23 cellular contexts compared by ENCODE assay signal in genomic region chr6:33724281-33725023, GRCh38. TPM values are rescaled to one million over a fixed set of nuclear protein-coding genes. Genes with fewer than 3 reads are reported as not detected.
DNase-seq lines count a peak whose midpoint lies in the region; ATAC-seq and TF ChIP-seq lines count a peak whose summit lies in the region.
"Had no signal": no experiment of that assay in that cellular context is flagged by ENCODE, and none has a peak within 500 bp of the region (broad histone marks: within the 10 kb centered on the region; RNA-seq: fewer than 3 reads in every experiment).

No MANE protein-coding gene starts in this region.

- no peaks in the 10 kb centered on the region for H3K9me3 ChIP-seq in thyroid gland
- H3K9me3 ChIP-seq: right atrium auricular region, SK-N-SH, testis had no signal

- H3K4me1 Mint-ChIP-seq in activated T-cell treated with anti-CD3 and anti-CD28 coated beads, Interleukin-2, amount 50 U/mL, for 72 hours (ENCODE audit: low read depth), result peaks cover 15% of the 10 kb centered on the region
- H3K4me1 Mint-ChIP-seq in GM23338 (peaks cover 24% of the 10 kb centered on the region), brain (peaks cover 35% of the 10 kb centered on the region)

- peak overlapping the region in 1 of 2 donors; percentile 31 for H3K4me3 Mint-ChIP-seq in activated T-cell treated with anti-CD3 and anti-CD28 coated beads, Interleukin-2, amount 50 U/mL, for 72 hours
- H3K4me3 Mint-ChIP-seq in GM23338, result no peak overlapping the region
- H3K4me3 Mint-ChIP-seq in brain, result no peak overlapping the region
- H3K4me3 Mint-ChIP-seq: activated naive CD8-positive, alpha-beta T cell treated with anti-CD3 and anti-CD28 coated beads, Interleukin-2, amount 10 ng/mL, durations not matched to agents 7 days and 5 days had no signal

- no peak overlapping the region for H3K27ac ChIP-seq in GM23338 (ENCODE audit: low read depth)
- peak overlapping the region in 2 of 3 donors; percentile 65 to 76 for H3K27ac ChIP-seq in thyroid gland
- H3K27ac ChIP-seq: KMS-11, PC-9, right atrium auricular region, testis had no signal

- H2AFZ ChIP-seq in GM23338, result no peak overlapping the region
- H2AFZ ChIP-seq: PC-9 had no signal

- H3K36me3 Mint-ChIP-seq in activated T-cell treated with anti-CD3 and anti-CD28 coated beads, Interleukin-2, amount 50 U/mL, for 72 hours (ENCODE audit: insufficient read depth in 2 of 2), result no peaks in the 10 kb centered on the region
- H3K36me3 Mint-ChIP-seq in GM23338 (ENCODE audit: low read depth), result no peaks in the 10 kb centered on the region
- H3K36me3 Mint-ChIP-seq in brain, result no peaks in the 10 kb centered on the region
- H3K36me3 Mint-ChIP-seq: activated naive CD8-positive, alpha-beta T cell treated with anti-CD3 and anti-CD28 coated beads, Interleukin-2, amount 10 ng/mL, durations not matched to agents 7 days and 5 days had no signal

- H3K36me3 ChIP-seq in GM23338 (ENCODE audit: insufficient read depth) (no peaks in the 10 kb centered on the region), thyroid gland (no peaks in the 10 kb centered on the region)

- no peak for TF ChIP-seq CTCF in GM23338 (conservative IDR thresholded peaks at IDR 0.05; ENCODE audit: low read depth in 2 of 2)
- no peak for TF ChIP-seq CTCF in brain (conservative IDR thresholded peaks at IDR 0.05)
- TF ChIP-seq CTCF in thyroid gland (IDR thresholded peaks at IDR 0.05), result no peak

- intact Hi-C loops in thyroid gland (cut with DNase I), result no loop called here

- H3K4me3 ChIP-seq in GM23338, result no peak overlapping the region
- no peak overlapping the region for H3K4me3 ChIP-seq in thyroid gland (replicated peaks in 1 of 3)
- H3K4me3 ChIP-seq: PC-9, right atrium auricular region, testis had no signal

- H3K27me3 ChIP-seq in GM23338 (ENCODE audit: insufficient read depth) (no peaks in the 10 kb centered on the region), thyroid gland (no peaks in the 10 kb centered on the region)
- H3K27me3 ChIP-seq: right atrium auricular region, testis had no signal

- H3K27me3 Mint-ChIP-seq in activated T-cell treated with anti-CD3 and anti-CD28 coated beads, Interleukin-2, amount 50 U/mL, for 72 hours (ENCODE audit: low read depth), result peaks cover 14% of the 10 kb centered on the region
- H3K27me3 Mint-ChIP-seq in GM23338 (ENCODE audit: insufficient read depth, low read depth, poor library complexity) (peaks cover 6% of the 10 kb centered on the region), brain (peaks cover 12% of the 10 kb centered on the region)

- 70 to 72% methylated on average over 11 of the region's 11 CpGs for WGBS in thyroid gland, 2 donors

- no peak for ATAC-seq in activated T-cell treated with anti-CD3 and anti-CD28 coated beads, Interleukin-2, amount 50 U/mL, for 72 hours (replicated peaks in 1 of 2)
- peak; percentile 59 for ATAC-seq in GM23338
- ATAC-seq in GM18861 (IDR thresholded peaks at IDR 0.05; ENCODE audit: unreplicated experiment), result no peak
- ATAC-seq: Right ventricle myocardium inferior; stimulated activated naive CD8-positive, alpha-beta T cell treated with anti-CD3 and anti-CD28 coated beads, Interleukin-15, Interleukin-2, amounts not matched to agents 100 U/mL and 50 U/mL, for 24 hours had no signal

- DNase-seq in activated T-cell treated with anti-CD3 and anti-CD28 coated beads, Interleukin-2, amount 50 U/mL, for 72 hours, result no peak
- no peak for DNase-seq in activated T-cell treated with anti-CD3 and anti-CD28 coated beads, Interleukin-2, amount 50 U/mL, for 1 hour
- no peak for DNase-seq in GM23338 (ENCODE audit: low spot score)
- no peak for DNase-seq in thyroid gland
- no peak for DNase-seq in NCI-H1105 (lab: John Stamatoyannopoulos, UW)
- DNase-seq: activated naive CD8-positive, alpha-beta T cell treated with anti-CD3 and anti-CD28 coated beads, Interleukin-2, amount 10 ng/mL, durations not matched to agents 7 days and 5 days; erythroblast; HCEC 1CT; mesendoderm; NCI-H2029 treated with DMSO at 0.1 percent for 48 hours; NCI-H2227 treated with DMSO at 0.1 percent for 48 hours; NCI-H526 treated with DMSO at 0.1 percent for 48 hours; PC-9; SK-N-SH; small intestine; stimulated activated naive CD8-positive, alpha-beta T cell treated with anti-CD3 and anti-CD28 coated beads, Interleukin-15, Interleukin-2, amounts not matched to agents 100 U/mL and 50 U/mL, for 24 hours; testis had no signal

- H3K79me2 ChIP-seq in GM23338 (replicated peaks; ENCODE audit: insufficient read depth), result no peaks in the 10 kb centered on the region

- H3F3A ChIP-seq in GM23338 (replicated peaks; ENCODE audit: low read depth), result no peaks in the 10 kb centered on the region

- H3K4me2 ChIP-seq in GM23338, result no peak overlapping the region
- H3K4me2 ChIP-seq: KMS-11, PC-9, SK-N-SH had no signal

- H3K27ac Mint-ChIP-seq in activated T-cell treated with anti-CD3 and anti-CD28 coated beads, Interleukin-2, amount 50 U/mL, for 72 hours, result peak overlapping the region; percentile 18
- H3K27ac Mint-ChIP-seq in GM23338 (no peak overlapping the region), brain (peak overlapping the region in 4 of 5 experiments; percentile 13 to 66 (median 46))
- H3K27ac Mint-ChIP-seq: activated naive CD8-positive, alpha-beta T cell treated with anti-CD3 and anti-CD28 coated beads, Interleukin-2, amount 10 ng/mL, durations not matched to agents 7 days and 5 days had no signal

- H3K4me1 ChIP-seq in GM23338 (ENCODE audit: insufficient read depth) (no peaks in the 10 kb centered on the region), thyroid gland (peaks cover 49 to 58% of the 10 kb centered on the region in 2 donors)
- H3K4me1 ChIP-seq: testis had no signal

- H4K20me1 ChIP-seq in GM23338 (replicated peaks; ENCODE audit: insufficient read depth), result no peaks in the 10 kb centered on the region

- no peak for TF ChIP-seq POLR2A in thyroid gland (IDR thresholded peaks at IDR 0.05)

- no peaks in the 10 kb centered on the region for H3K9me3 Mint-ChIP-seq in activated T-cell treated with anti-CD3 and anti-CD28 coated beads, Interleukin-2, amount 50 U/mL, for 72 hours
- H3K9me3 Mint-ChIP-seq in GM23338 (no peaks in the 10 kb centered on the region), brain (no peaks in the 10 kb centered on the region)
- H3K9me3 Mint-ChIP-seq: activated naive CD8-positive, alpha-beta T cell treated with anti-CD3 and anti-CD28 coated beads, Interleukin-2, amount 10 ng/mL, durations not matched to agents 7 days and 5 days had no signal

- no peaks in the 10 kb centered on the region for H3K9me2 ChIP-seq in GM23338 (ENCODE audit: insufficient read depth)
- H3K9me2 ChIP-seq: SK-N-SH had no signal

RNA-seq across cellular contexts. Expression of gene UQCC2, which starts 13.0 kb away (rescaled TPM):
- 10 to 100 TPM; 50.6 to 59.9 TPM for total RNA-seq in activated T-cell treated with anti-CD3 and anti-CD28 coated beads, Interleukin-2, amount 50 U/mL, for 72 hours
- 33.9 and 48.9 TPM in 2 replicates for total RNA-seq in GM23338 (2014; rRNA removed; shearing (Covaris generic))
- 379 and 450 TPM in 2 replicates for polyA plus RNA-seq in GM23338 (2016; fragmentation: Nextera tagmentation; extraction: Ambion mirVana)
- 148 TPM for polyA plus RNA-seq in brain (ENCODE audit: insufficient read depth, low read depth, low replicate concordance)
- 10 to 100 TPM; 21.1 to 74.7 (median 32.7) TPM for total RNA-seq in thyroid gland

RNA-seq across cellular contexts. Expression of gene IP6K3, which starts 22.3 kb away (rescaled TPM):
- not detected for total RNA-seq in activated T-cell treated with anti-CD3 and anti-CD28 coated beads, Interleukin-2, amount 50 U/mL, for 72 hours
- total RNA-seq in GM23338 (2014; rRNA removed; shearing (Covaris generic)), result 0.14 TPM in 1 of 2 replicates, not detected in the other
- 0.16 TPM in 2 replicates for polyA plus RNA-seq in GM23338 (2016; fragmentation: Nextera tagmentation; extraction: Ambion mirVana)
- polyA plus RNA-seq in brain (ENCODE audit: insufficient read depth, low read depth, low replicate concordance), result 6.4 TPM
- total RNA-seq in thyroid gland, result 10 to 100 TPM in 3 of 4 donors, 1 to 10 TPM in 1; 7.9 to 20.5 (median 17.1) TPM
- total RNA-seq: activated naive CD8-positive, alpha-beta T cell treated with anti-CD3 and anti-CD28 coated beads, Interleukin-2, amount 10 ng/mL, durations not matched to agents 7 days and 5 days; PC-9; T-helper 2 cell treated with Interferon-gamma antibody and Interleukin-4, amounts not matched to agents 100 ng/mL and 5 ng/mL, for 36 hours had no signal
